ENCODE assay signal across 8 cellular contexts in genomic region chr12:1595026-1595561, GRCh38. TPM values are rescaled to one million over a fixed set of nuclear protein-coding genes. Genes with fewer than 3 reads are reported as not detected.
DNase-seq lines count a peak whose midpoint lies in the region; ATAC-seq and TF ChIP-seq lines count a peak whose summit lies in the region.

No MANE protein-coding gene starts in this region.

- H2AFZ ChIP-seq in neural cell (ENCODE audit: low read depth, low read length): peak overlapping the region; percentile 71

- H3K9me2 ChIP-seq in neural cell (ENCODE audit: insufficient read depth, low read length): no peaks in the 10 kb centered on the region

- TF ChIP-seq POLR2A in Peyer's patch (IDR thresholded peaks at IDR 0.05): no peak

- no peak for TF ChIP-seq EP300 in neural cell (conservative IDR thresholded peaks at IDR 0.05; ENCODE audit: poor library complexity, severe bottlenecking)

- H3K27ac ChIP-seq in Peyer's patch: peak overlapping the region; percentile 84 to 98 (median 96)
- peak overlapping the region; percentile 86 for H3K27ac ChIP-seq in epithelial cell of prostate
- H3K27ac ChIP-seq in neural cell (ENCODE audit: low read length): peak overlapping the region; percentile 90

- no peak for DNase-seq in Peyer's patch
- DNase-seq in epithelial cell of prostate (ENCODE audit: low read depth, low spot score): no peak
- DNase-seq in DMS79 (lab: John Stamatoyannopoulos, UW): no peak

- peaks cover 36% of the 10 kb centered on the region for H4K20me1 ChIP-seq in neural cell (ENCODE audit: insufficient read depth)

- peaks cover 67% of the 10 kb centered on the region for H3K79me2 ChIP-seq in neural cell (replicated peaks; ENCODE audit: insufficient read depth, low read length)

- H3F3A ChIP-seq in neural cell (ENCODE audit: insufficient read depth, low read length, poor library complexity, severe bottlenecking): peaks cover 7% of the 10 kb centered on the region

- H3K4me2 ChIP-seq in neural cell (ENCODE audit: low read length): peak overlapping the region; percentile 96

- H3K4me3 ChIP-seq in Peyer's patch: peak overlapping the region; percentile 61 to 91 (median 79)
- peak overlapping the region; percentile 66 for H3K4me3 ChIP-seq in neural cell (ENCODE audit: low read length)

- ATAC-seq in GM18519 (IDR thresholded peaks at IDR 0.05; ENCODE audit: low FRiP score, unreplicated experiment) (peak; percentile 4), HG02885 (IDR thresholded peaks at IDR 0.05; ENCODE audit: poor library complexity, unreplicated experiment) (no peak), GM19397 (IDR thresholded peaks at IDR 0.05; ENCODE audit: unreplicated experiment) (no peak), HG02571 (IDR thresholded peaks at IDR 0.05; ENCODE audit: unreplicated experiment) (no peak)

- H3K36me3 ChIP-seq in Peyer's patch (no peaks in the 10 kb centered on the region), neural cell (ENCODE audit: insufficient read depth, low read length) (peaks cover 7% of the 10 kb centered on the region)

- H3K27me3 ChIP-seq in Peyer's patch (no peaks in the 10 kb centered on the region), neural cell (ENCODE audit: insufficient read depth, low read depth, low read length) (no peaks in the 10 kb centered on the region)

- H3K4me1 ChIP-seq in Peyer's patch: peaks cover 2 to 47% (median 11%) of the 10 kb centered on the region in 4 donors

- H3K9me3 ChIP-seq in Peyer's patch: no peaks in the 10 kb centered on the region
- H3K9me3 ChIP-seq in neural cell (ENCODE audit: low read length): no peaks in the 10 kb centered on the region

- no peak for TF ChIP-seq CTCF in Peyer's patch (IDR thresholded peaks at IDR 0.05)
- TF ChIP-seq CTCF in neural cell (IDR thresholded peaks at IDR 0.05; ENCODE audit: poor library complexity, severe bottlenecking): no peak

- TF ChIP-seq RAD21 in neural cell (conservative IDR thresholded peaks at IDR 0.05): no peak

- H3K9ac ChIP-seq in neural cell (ENCODE audit: low read length): peak overlapping the region; percentile 84

TF ChIP-seq in neural cell, 6 proteins besides CTCF, POLR2A, EP300 and RAD21:
- no peak for TF ChIP-seq REST (IDR thresholded peaks at IDR 0.05; ENCODE audit: borderline replicate concordance)
- TF ChIP-seq SMC3 (conservative IDR thresholded peaks at IDR 0.05; ENCODE audit: poor library complexity): peak; percentile 4
- TF ChIP-seq MXI1 (conservative IDR thresholded peaks at IDR 0.05; ENCODE audit: poor library complexity, severe bottlenecking): no peak
TF ChIP-seq in neural cell: peak in this region for 1.

RNA-seq across cellular contexts. Expression of gene FBXL14, which starts 0.7 kb away (rescaled TPM):
- total RNA-seq in Peyer's patch: 10 to 100 TPM in 3 of 4 donors, 1 to 10 TPM in 1; 6.3 to 20.4 (median 12.7) TPM
- polyA plus RNA-seq in neural cell: 15.1 and 21.8 TPM in 2 replicates
- polyA minus RNA-seq in neural cell: 49.3 and 63.3 TPM in 2 replicates

RNA-seq across cellular contexts. Expression of gene WNT5B, which starts 33.9 kb away (rescaled TPM):
- 1 to 10 TPM in 1 of 4 donors, under 1 TPM in 2, not detected in 1; 0.53 to 9.1 (median 0.94) TPM for total RNA-seq in Peyer's patch
- polyA plus RNA-seq in neural cell: 17.0 and 17.4 TPM in 2 replicates
- 23.3 and 28.7 TPM in 2 replicates for polyA minus RNA-seq in neural cell
